24 cellular contexts compared by ENCODE assay signal in the genomic region with DNA sequence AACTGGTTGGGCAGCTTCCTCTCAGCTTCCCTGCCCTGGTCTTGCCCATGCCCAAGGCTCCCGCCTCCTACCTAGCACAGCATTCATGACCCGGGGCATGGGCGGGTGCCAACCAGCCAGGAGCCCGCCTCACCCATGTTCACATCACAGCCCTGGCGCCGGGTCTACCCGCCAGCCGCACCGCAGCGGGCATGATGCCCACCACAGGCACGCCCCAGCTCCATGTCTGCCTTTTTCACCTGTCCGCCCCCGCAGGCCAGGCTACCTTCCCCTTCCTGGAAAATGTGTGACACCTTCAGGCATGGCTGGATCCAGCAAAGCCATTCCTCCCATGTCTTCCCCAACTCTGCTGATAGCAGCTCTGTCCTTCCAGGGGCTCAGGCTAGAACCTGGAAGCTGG. TPM values are rescaled to one million over a fixed set of nuclear protein-coding genes. Genes with fewer than 3 reads are reported as not detected.
A peak's percentile ranks its signal among the peaks of the same experiment; 100 is the strongest.
DNase-seq lines count a peak whose midpoint lies in the region; ATAC-seq and TF ChIP-seq lines count a peak whose summit lies in the region.
"Had no signal": no experiment of that assay in that cellular context is flagged by ENCODE, and none has a peak within 500 bp of the region (broad histone marks: within the 10 kb centered on the region; RNA-seq: fewer than 3 reads in every experiment).

No MANE protein-coding gene starts in this region.

- H3K36me3 ChIP-seq in mammary epithelial cell (ENCODE audit: insufficient read depth, low read length) (no peaks in the 10 kb centered on the region), lung (ENCODE audit: control insufficient read depth in 2 of 2, insufficient read depth in 2 of 2, low read length in 2 of 2) (no peaks in the 10 kb centered on the region), right atrium auricular region (no peaks in the 10 kb centered on the region)
- H3K36me3 ChIP-seq: ascending aorta, thoracic aorta had no signal

- no peak overlapping the region for H3K4me3 ChIP-seq in mammary epithelial cell (replicated peaks in 1 of 3; ENCODE audit: insufficient read depth in 1 of 3, low read depth in 2 of 3, low read length in 3 of 3)
- H3K4me3 ChIP-seq in lung = no peak overlapping the region
- no peak overlapping the region for H3K4me3 ChIP-seq in right atrium auricular region
- H3K4me3 ChIP-seq: ascending aorta, thoracic aorta had no signal

- H3K36me3 Mint-ChIP-seq in activated naive CD4-positive, alpha-beta T cell treated with anti-CD3 and anti-CD28 coated beads for 36 hours (ENCODE audit: low read depth) = no peaks in the 10 kb centered on the region
- H3K36me3 Mint-ChIP-seq: activated naive CD8-positive, alpha-beta T cell treated with anti-CD3 and anti-CD28 coated beads for 36 hours; naive thymus-derived CD8-positive, alpha-beta T cell had no signal

- H3K27me3 ChIP-seq in mammary epithelial cell (ENCODE audit: insufficient read depth, low read length) = peaks cover 5% of the 10 kb centered on the region
- no peaks in the 10 kb centered on the region for H3K27me3 ChIP-seq in lung (ENCODE audit: control insufficient read depth, insufficient read depth)
- H3K27me3 ChIP-seq in right atrium auricular region = no peaks in the 10 kb centered on the region
- H3K27me3 ChIP-seq: ascending aorta had no signal

- peak; percentile 28 for ATAC-seq in lung (ENCODE audit: insufficient read depth, low FRiP score)
- ATAC-seq: naive thymus-derived CD8-positive, alpha-beta T cell; right cardiac atrium had no signal

- H3K9me3 ChIP-seq in mammary epithelial cell (replicated peaks; ENCODE audit: insufficient read depth, low read length) (no peaks in the 10 kb centered on the region), lung (ENCODE audit: control insufficient read depth in 2 of 2, insufficient read depth in 1 of 2, low read length in 1 of 2) (peaks cover 0 to 2% of the 10 kb centered on the region in 2 donors), right atrium auricular region (no peaks in the 10 kb centered on the region)
- H3K9me3 ChIP-seq: ascending aorta, thoracic aorta had no signal

- H3K9ac ChIP-seq in mammary epithelial cell (ENCODE audit: insufficient read depth, low read length) = no peak overlapping the region

- H3K27ac Mint-ChIP-seq in activated naive CD4-positive, alpha-beta T cell treated with anti-CD3 and anti-CD28 coated beads for 36 hours = no peak overlapping the region
- H3K27ac Mint-ChIP-seq: activated CD4-positive, alpha-beta memory T cell treated with anti-CD3 and anti-CD28 coated beads, Interleukin-2, amount 10 ng/mL, durations not matched to agents 7 days and 5 days; activated naive CD8-positive, alpha-beta T cell treated with anti-CD3 and anti-CD28 coated beads for 36 hours; activated T-helper 2 cell treated with anti-CD3 and anti-CD28 coated beads, Interferon-gamma antibody, Interleukin-2, Interleukin-4, amounts not matched to agents 10 μg/mL and 5 μg/mL and 100 μg/mL, durations not matched to agents 14 hours and 24 hours and 36 hours; naive thymus-derived CD8-positive, alpha-beta T cell had no signal

- H3K27ac ChIP-seq in mammary epithelial cell (ENCODE audit: insufficient read depth, low read depth, low read length) (no peak overlapping the region), lung (ENCODE audit: low read depth in 1 of 2, low read length in 1 of 2) (no peak overlapping the region), right atrium auricular region (no peak overlapping the region)
- H3K27ac ChIP-seq: ascending aorta, thoracic aorta had no signal

- no peak for TF ChIP-seq CTCF in mammary epithelial cell (conservative IDR thresholded peaks at IDR 0.05 in 1 of 2, IDR thresholded peaks at IDR 0.05 in 1 of 2; ENCODE audit: extremely low read depth in 1 of 2, insufficient read depth in 1 of 2, low read depth in 1 of 2, low read length in 2 of 2)
- TF ChIP-seq CTCF in lung (IDR thresholded peaks at IDR 0.05; ENCODE audit: control extremely low read depth, extremely low read depth) = no peak
- no peak for TF ChIP-seq CTCF in GM13976 (IDR thresholded peaks at IDR 0.05; ENCODE audit: borderline replicate concordance, control extremely low read depth, extremely low read depth, insufficient read depth, missing control alignments)
- TF ChIP-seq CTCF in right atrium auricular region (IDR thresholded peaks at IDR 0.05) = no peak

- DNase-seq in LoVo (ENCODE audit: low spot score) (peak; percentile 3), mammary epithelial cell (peak; percentile 79), lung (ENCODE audit: low spot score) (peak; percentile 75), ureter (ENCODE audit: low spot score) (peak; percentile 84), GM13976 (ENCODE audit: low spot score) (no peak), right atrium auricular region (ENCODE audit: low spot score) (no peak)
- no peak for DNase-seq in activated naive CD4-positive, alpha-beta T cell treated with anti-CD3 and anti-CD28 coated beads for 36 hours
- DNase-seq: activated CD4-positive, alpha-beta memory T cell treated with anti-CD3 and anti-CD28 coated beads, Interleukin-2, amount 10 ng/mL, durations not matched to agents 7 days and 5 days; activated CD4-positive, CD25-positive, alpha-beta regulatory T cell; activated naive CD8-positive, alpha-beta T cell treated with anti-CD3 and anti-CD28 coated beads for 36 hours; GDM1; naive thymus-derived CD8-positive, alpha-beta T cell; NCI-H1436 treated with DMSO at 0.1 percent for 48 hours; NCI-H510A; NK-92 treated with Interleukin-12 subunit alpha and Interleukin-12 subunit beta, amount 100 ng/mL, for 24 hours; right cardiac atrium; stimulated activated CD4-positive, alpha-beta T cell treated with anti-CD3 and anti-CD28 coated beads, Interleukin-12 subunit alpha, Interleukin-12 subunit beta, amount 100 ng/mL, for 4 hours; stimulated activated CD4-positive, alpha-beta T cell treated with anti-CD3 and anti-CD28 coated beads, Interleukin-4, amount 100 ng/mL, for 4 hours; stimulated activated naive CD4-positive, alpha-beta T cell; T-helper 9 cell had no signal

- H3K9me3 Mint-ChIP-seq in activated naive CD4-positive, alpha-beta T cell treated with anti-CD3 and anti-CD28 coated beads for 36 hours = no peaks in the 10 kb centered on the region
- H3K9me3 Mint-ChIP-seq: activated CD4-positive, alpha-beta memory T cell treated with anti-CD3 and anti-CD28 coated beads, Interleukin-2, amount 10 ng/mL, durations not matched to agents 7 days and 5 days; activated naive CD8-positive, alpha-beta T cell treated with anti-CD3 and anti-CD28 coated beads for 36 hours; activated T-helper 2 cell treated with anti-CD3 and anti-CD28 coated beads, Interferon-gamma antibody, Interleukin-2, Interleukin-4, amounts not matched to agents 10 μg/mL and 5 μg/mL and 100 μg/mL, durations not matched to agents 14 hours and 24 hours and 36 hours had no signal

- peaks cover 5% of the 10 kb centered on the region for H3K27me3 Mint-ChIP-seq in activated naive CD4-positive, alpha-beta T cell treated with anti-CD3 and anti-CD28 coated beads for 36 hours (ENCODE audit: low read depth)

- 5% methylated on average over 10 of the region's 13 CpGs for WGBS in mammary epithelial cell (ENCODE audit: low coverage, missing lambda C conversion rate)
- 77 to 94% methylated on average over 13 of the region's 13 CpGs for WGBS in lung, 2 donors

- CTCF ChIA-PET in mammary epithelial cell (lab: Charles Lee; ENCODE audit: low non-redundant PET) = no interaction called here
- CTCF ChIA-PET in activated naive CD4-positive, alpha-beta T cell treated with anti-CD3 and anti-CD28 coated beads for 36 hours (lab: Charles Lee) = no interaction called here

- H3K4me1 ChIP-seq in mammary epithelial cell (ENCODE audit: insufficient read depth, low read length) = peaks cover 13% of the 10 kb centered on the region
- H3K4me1 ChIP-seq in lung (ENCODE audit: control insufficient read depth in 2 of 2, insufficient read depth in 2 of 2, low read length in 2 of 2) = no peaks in the 10 kb centered on the region
- H3K4me1 ChIP-seq in right atrium auricular region = no peaks in the 10 kb centered on the region
- H3K4me1 ChIP-seq: ascending aorta had no signal

- no peak overlapping the region for H2AFZ ChIP-seq in mammary epithelial cell (ENCODE audit: low read depth, low read length)

- no peaks in the 10 kb centered on the region for H4K20me1 ChIP-seq in mammary epithelial cell (ENCODE audit: insufficient read depth, low read length)

- no peak overlapping the region for H3K4me2 ChIP-seq in mammary epithelial cell (ENCODE audit: insufficient read depth, low read depth, low read length)

- intact Hi-C loops in mammary epithelial cell (cut with micrococcal nuclease) = no loop called here
- intact Hi-C loops in activated naive CD4-positive, alpha-beta T cell treated with anti-CD3 and anti-CD28 coated beads for 36 hours (cut with micrococcal nuclease) = no loop called here

- dilution Hi-C loops in mammary epithelial cell (cut with HindIII; ENCODE audit: low sequenced_read_pairs) = no loop called here

- no TSS peak for BruUV-seq in mammary epithelial cell (replicated peaks; lab: Mats Ljungman, UMichigan)

- H3K4me1 Mint-ChIP-seq in activated naive CD4-positive, alpha-beta T cell treated with anti-CD3 and anti-CD28 coated beads for 36 hours (ENCODE audit: low read depth) = peaks cover under 1% of the 10 kb centered on the region
- H3K4me1 Mint-ChIP-seq: activated CD4-positive, alpha-beta memory T cell treated with anti-CD3 and anti-CD28 coated beads, Interleukin-2, amount 10 ng/mL, durations not matched to agents 7 days and 5 days; activated naive CD8-positive, alpha-beta T cell treated with anti-CD3 and anti-CD28 coated beads for 36 hours; central memory CD8-positive, alpha-beta T cell had no signal

- in situ Hi-C loops in mammary epithelial cell (cut with MboI; ENCODE audit: low sequenced_read_pairs in 2 of 2) (no loop called here), GM13976 (cut with MboI; ENCODE audit: low sequenced_read_pairs, unreplicated experiment) (no loop called here)

- no peak overlapping the region for H3K4me3 Mint-ChIP-seq in activated naive CD4-positive, alpha-beta T cell treated with anti-CD3 and anti-CD28 coated beads for 36 hours
- H3K4me3 Mint-ChIP-seq: activated CD4-positive, alpha-beta memory T cell treated with anti-CD3 and anti-CD28 coated beads, Interleukin-2, amount 10 ng/mL, durations not matched to agents 7 days and 5 days; activated naive CD8-positive, alpha-beta T cell treated with anti-CD3 and anti-CD28 coated beads for 36 hours; central memory CD8-positive, alpha-beta T cell; naive thymus-derived CD8-positive, alpha-beta T cell had no signal

- no peaks in the 10 kb centered on the region for H3K79me2 ChIP-seq in mammary epithelial cell (ENCODE audit: insufficient read depth, low read length)

RNA-seq across cellular contexts. Expression of gene PTPRS, which starts 42.1 kb away (rescaled TPM):
- total RNA-seq in mammary epithelial cell (10 to 100 TPM; 32.2 to 93.4 TPM), lung (10 to 100 TPM; 81.7 to 96.7 TPM), ureter (163 TPM), right atrium auricular region (100 to 1,000 TPM; 138 to 190 TPM)
- polyA plus RNA-seq in mammary epithelial cell (8.0 TPM), lung (10 to 100 TPM; 10.9 to 11.1 TPM)
- polyA minus RNA-seq in mammary epithelial cell = 22.9 TPM
- total RNA-seq in activated naive CD4-positive, alpha-beta T cell treated with anti-CD3 and anti-CD28 coated beads for 36 hours = 1 to 10 TPM; 1.3 to 1.4 TPM
- total RNA-seq: activated CD4-positive, alpha-beta memory T cell treated with anti-CD3 and anti-CD28 coated beads, Interleukin-2, amount 10 ng/mL, durations not matched to agents 7 days and 5 days had no signal

Comparison
In these comparisons a context has a peak if more than half of its experiments do, and no peak if none do; other contexts are left out.
1. DNase-seq: peak in LoVo (single experiment), mammary epithelial cell (single experiment), lung (single experiment) and ureter (single experiment); none in activated naive CD4-positive, alpha-beta T cell treated with anti-CD3 and anti-CD28 coated beads for 36 hours (single experiment), GM13976 (single experiment) and right atrium auricular region (single experiment).
2. RNA of gene PTPRS, which starts 42.1 kb away (total RNA-seq): 138 to 190 TPM in right atrium auricular region, 163 TPM in ureter (single experiment), 81.7 to 96.7 TPM in lung and 32.2 to 93.4 TPM in mammary epithelial cell; 1.3 to 1.4 TPM in activated naive CD4-positive, alpha-beta T cell treated with anti-CD3 and anti-CD28 coated beads for 36 hours; every median in the first group is over 10 times any median in the second.